9 cellular contexts compared by ENCODE assay signal in the genomic region with DNA sequence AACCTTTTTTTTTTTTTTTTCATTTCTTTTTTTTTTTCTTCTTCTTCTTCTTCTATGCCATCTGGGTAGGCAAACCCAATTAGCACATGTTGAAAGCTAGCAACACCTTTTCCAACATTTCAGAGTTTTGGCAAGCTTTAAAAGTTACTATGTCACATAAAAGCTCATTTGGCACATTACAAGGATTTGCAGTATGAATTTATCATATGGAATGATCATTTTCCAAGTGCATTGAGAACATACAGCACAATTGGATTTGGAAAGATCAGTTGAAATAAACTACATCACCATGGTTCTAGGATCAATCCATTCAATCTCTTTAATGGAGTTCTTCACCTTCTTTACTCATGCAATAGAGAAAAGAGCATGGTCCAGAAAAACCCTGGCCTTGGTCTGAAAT.
"Had no signal": no experiment of that assay in that cellular context is flagged by ENCODE, and none has a peak within 500 bp of the region (broad histone marks: within the 10 kb centered on the region; RNA-seq: fewer than 3 reads in every experiment).

No MANE protein-coding gene starts in this region.

- H3K9me3 ChIP-seq: HAP-1 had no signal

- H3K4me3 ChIP-seq: GM23248, GM23338, HAP-1 had no signal

- ATAC-seq: GM23338, HCT116 had no signal

- DNase-seq: GM23248, GOT3, H7, H9, HCEC 1CT, HFFc6 had no signal

- H3K4me1 ChIP-seq: HAP-1 had no signal

- H3K36me3 ChIP-seq: HAP-1 had no signal

- H3K27ac ChIP-seq: GM23248 had no signal
